18 cellular contexts compared by ENCODE assay signal in the genomic region with DNA sequence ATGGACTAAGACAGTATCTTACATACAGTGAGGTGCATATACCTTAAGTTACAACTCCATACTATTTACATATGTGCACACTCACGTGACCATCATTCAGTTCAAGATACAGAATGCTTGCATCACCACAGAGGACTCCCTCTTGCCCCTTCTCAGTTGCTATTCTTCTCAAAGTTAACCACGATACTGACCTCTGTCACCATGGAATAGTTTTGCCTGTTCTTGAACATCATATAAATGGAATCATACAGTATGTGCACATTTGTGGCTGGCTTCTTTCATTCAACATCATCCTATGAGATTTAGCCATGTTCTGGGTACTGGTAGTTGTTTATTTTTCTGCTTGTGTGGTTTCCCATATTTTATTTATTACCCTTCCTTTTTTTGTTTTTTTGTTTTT. TPM values are rescaled to one million over a fixed set of nuclear protein-coding genes. Genes with fewer than 3 reads are reported as not detected.
A peak's percentile ranks its signal among the peaks of the same experiment; 100 is the strongest.
DNase-seq lines count a peak whose midpoint lies in the region; ATAC-seq, FAIRE-seq and TF ChIP-seq lines count a peak whose summit lies in the region.
"Had no signal": no experiment of that assay in that cellular context is flagged by ENCODE, and none has a peak within 500 bp of the region (broad histone marks: within the 10 kb centered on the region; RNA-seq: fewer than 3 reads in every experiment).

No MANE protein-coding gene starts in this region.

- H3K4me1 ChIP-seq in HepG2 (ENCODE audit: insufficient read depth, low read length) (peaks cover 43% of the 10 kb centered on the region), right lobe of liver (peaks cover 0 to 8% (median 2%) of the 10 kb centered on the region in 4 donors)
- H3K4me1 ChIP-seq: Caco-2 had no signal

- no peaks in the 10 kb centered on the region for H3K36me3 ChIP-seq in HepG2 (replicated peaks in 1 of 2; ENCODE audit: control insufficient read depth in 1 of 2, insufficient read depth in 2 of 2, low read length in 2 of 2)
- H3K36me3 ChIP-seq in right lobe of liver, result no peaks in the 10 kb centered on the region
- no peaks in the 10 kb centered on the region for H3K36me3 ChIP-seq in brain microvascular endothelial cell (replicated peaks)

- CTCF ChIA-PET in HepG2 (lab: Yijun Ruan, JAX; ENCODE audit: low intra/inter-chr PET ratio, low total read pairs), result no interaction called here

- 7% methylated on average over 2 of the region's 2 CpGs for WGBS in HepG2 (ENCODE audit: low lambda C conversion rate)
- WGBS in right lobe of liver (ENCODE audit: insufficient coverage, low coverage, low lambda C conversion rate, missing lambda C conversion rate), result 80% methylated on average over 2 of the region's 2 CpGs

- TF ChIP-seq RAD21 in HepG2 (CRISPR knock-in tag; IDR thresholded peaks at IDR 0.05), result no peak

- no peaks in the 10 kb centered on the region for H3K36me3 Mint-ChIP-seq in activated T-cell treated with anti-CD3 and anti-CD28 coated beads, Interleukin-2, amount 50 U/mL, for 72 hours (ENCODE audit: insufficient read depth in 2 of 2)

- H3K9me3 ChIP-seq in HepG2 (ENCODE audit: low read length) (no peaks in the 10 kb centered on the region), right lobe of liver (no peaks in the 10 kb centered on the region)
- H3K9me3 ChIP-seq: Caco-2 had no signal

- TF ChIP-seq POLR2A in HepG2 (IDR thresholded peaks at IDR 0.05; ENCODE audit: insufficient read depth in 1 of 2, low read depth in 2 of 2, low read length in 2 of 2) (no peak), right lobe of liver (IDR thresholded peaks at IDR 0.05) (no peak)

- H3K4me2 ChIP-seq in HepG2 (ENCODE audit: low read depth, low read length), result no peak overlapping the region
- H3K4me2 ChIP-seq: A549 had no signal

- no peak overlapping the region for H3K4me3 Mint-ChIP-seq in stimulated activated naive CD8-positive, alpha-beta T cell treated with anti-CD3 and anti-CD28 coated beads, Interleukin-15, amount 100 ng/mL, for 72 hours
- H3K4me3 Mint-ChIP-seq in activated T-cell treated with anti-CD3 and anti-CD28 coated beads, Interleukin-2, amount 50 U/mL, for 72 hours, result no peak overlapping the region
- H3K4me3 Mint-ChIP-seq: CD4-positive, alpha-beta T cell; H9 had no signal

- POLR2A ChIA-PET in HepG2 (lab: Yijun Ruan, JAX), result no interaction called here

- H3K4me1 Mint-ChIP-seq in stimulated activated naive CD8-positive, alpha-beta T cell treated with anti-CD3 and anti-CD28 coated beads, Interleukin-15, amount 100 ng/mL, for 72 hours, result peaks cover 15% of the 10 kb centered on the region
- no peaks in the 10 kb centered on the region for H3K4me1 Mint-ChIP-seq in activated T-cell treated with anti-CD3 and anti-CD28 coated beads, Interleukin-2, amount 50 U/mL, for 72 hours (ENCODE audit: low read depth)

- H3K27me3 ChIP-seq in HepG2 (ENCODE audit: control insufficient read depth in 1 of 2, insufficient read depth in 2 of 2, low read length in 2 of 2) (no peaks in the 10 kb centered on the region; a peak in 1 of 5 replicates), right lobe of liver (no peaks in the 10 kb centered on the region), brain microvascular endothelial cell (replicated peaks) (no peaks in the 10 kb centered on the region)

- TF ChIP-seq EP300 in HepG2 (IDR thresholded peaks at IDR 0.05; ENCODE audit: low read depth in 2 of 2, low read length in 2 of 2), result no peak
- no peak for TF ChIP-seq EP300 in HepG2 (CRISPR knock-in tag; IDR thresholded peaks at IDR 0.05; ENCODE audit: borderline replicate concordance)

- in situ Hi-C loops in HepG2 (cut with HindIII; ENCODE audit: extremely low pct_ligation_motif_present, low pct_unique_long_range_greater_than_20kb), result loop anchor here (10.0 kb wide), 1 partner anchor 334 kb away; no protein-coding TSS in a partner anchor
- in situ Hi-C loops in brain microvascular endothelial cell (cut with HindIII; ENCODE audit: low pct_ligation_motif_present, low sequenced_read_pairs), result no loop called here

- BruUV-seq in HepG2 (replicated peaks; lab: Mats Ljungman, UMichigan), result no TSS peak

- H3K9ac ChIP-seq in HepG2 (ENCODE audit: insufficient read depth, low read depth, low read length), result no peak overlapping the region

- no peak overlapping the region for H2AFZ ChIP-seq in HepG2 (ENCODE audit: low read length)

- TF ChIP-seq CTCF in HepG2 (CRISPR knock-in tag; IDR thresholded peaks at IDR 0.05), result no peak
- TF ChIP-seq CTCF in right lobe of liver (IDR thresholded peaks at IDR 0.05), result no peak
- no peak for TF ChIP-seq CTCF in brain microvascular endothelial cell (IDR thresholded peaks at IDR 0.05; ENCODE audit: low read depth, low read length, missing control alignments)
- TF ChIP-seq CTCF in fibroblast of pulmonary artery (IDR thresholded peaks at IDR 0.05; ENCODE audit: low read length, missing control alignments), result no peak

- no peaks in the 10 kb centered on the region for H3K79me2 ChIP-seq in HepG2 (ENCODE audit: insufficient read depth, low read length)

- no peaks in the 10 kb centered on the region for H4K20me1 ChIP-seq in HepG2 (ENCODE audit: insufficient read depth, low read length)

- H3K4me3 ChIP-seq in HepG2 (replicated peaks in 1 of 3; ENCODE audit: insufficient read depth in 1 of 3, low read depth in 2 of 3, low read length in 3 of 3) (no peak overlapping the region), right lobe of liver (no peak overlapping the region), brain microvascular endothelial cell (ENCODE audit: low read depth, low read length) (no peak overlapping the region), fibroblast of pulmonary artery (replicated peaks; ENCODE audit: low read depth, low read length) (no peak overlapping the region)
- H3K4me3 ChIP-seq: A549 had no signal

- no peak for FAIRE-seq in HepG2 (lab: Jason Lieb, UNC)
- FAIRE-seq: A549, D721Med, H1 had no signal

- H3K9me3 Mint-ChIP-seq in stimulated activated naive CD8-positive, alpha-beta T cell treated with anti-CD3 and anti-CD28 coated beads, Interleukin-15, amount 100 ng/mL, for 72 hours, result no peaks in the 10 kb centered on the region
- H3K9me3 Mint-ChIP-seq in activated T-cell treated with anti-CD3 and anti-CD28 coated beads, Interleukin-2, amount 50 U/mL, for 72 hours, result no peaks in the 10 kb centered on the region
- H3K9me3 Mint-ChIP-seq: CD4-positive, alpha-beta T cell had no signal

- H3K27ac ChIP-seq in HepG2 (ENCODE audit: extremely low read length, insufficient read depth, low read length) (no peak overlapping the region), right lobe of liver (no peak overlapping the region), brain microvascular endothelial cell (no peak overlapping the region)
- H3K27ac ChIP-seq: 22Rv1, A549, C4-2B had no signal

- no peak for ATAC-seq in HepG2
- ATAC-seq in right lobe of liver, result no peak
- no peak for ATAC-seq in stimulated activated naive CD8-positive, alpha-beta T cell treated with anti-CD3 and anti-CD28 coated beads, Interleukin-15, amount 100 ng/mL, for 72 hours
- ATAC-seq in activated T-cell treated with anti-CD3 and anti-CD28 coated beads, Interleukin-2, amount 50 U/mL, for 72 hours (replicated peaks in 1 of 2), result no peak
- no peak for ATAC-seq in GM21825 (IDR thresholded peaks at IDR 0.05; ENCODE audit: unreplicated experiment)
- ATAC-seq: A549 had no signal

- intact Hi-C loops in HepG2 (cut with micrococcal nuclease; ENCODE audit: unreplicated experiment), result no loop called here
- intact Hi-C loops in right lobe of liver (cut with DNase I), result loop anchor here in 1 of 2 donors (10.0 kb wide), 2 partner anchors 54 to 344 kb away; no protein-coding TSS in a partner anchor

- DNase-seq in HepG2 (ENCODE audit: low spot score) (no peak), right lobe of liver (no peak), brain microvascular endothelial cell (peak; percentile 30), fibroblast of pulmonary artery (ENCODE audit: low read depth) (peak; percentile 11), SW480 (ENCODE audit: low spot score) (no peak)
- no peak for DNase-seq in stimulated activated naive CD8-positive, alpha-beta T cell treated with anti-CD3 and anti-CD28 coated beads, Interleukin-15, amount 100 ng/mL, for 72 hours
- no peak for DNase-seq in activated T-cell treated with anti-CD3 and anti-CD28 coated beads, Interleukin-2, amount 50 U/mL, for 72 hours
- DNase-seq: AML-193; Caco-2; CD4-positive, alpha-beta T cell; GF-D8; H9 had no signal

- H3K27me3 Mint-ChIP-seq in stimulated activated naive CD8-positive, alpha-beta T cell treated with anti-CD3 and anti-CD28 coated beads, Interleukin-15, amount 100 ng/mL, for 72 hours, result peaks cover 9% of the 10 kb centered on the region
- H3K27me3 Mint-ChIP-seq in activated T-cell treated with anti-CD3 and anti-CD28 coated beads, Interleukin-2, amount 50 U/mL, for 72 hours (ENCODE audit: low read depth), result peaks cover 14% of the 10 kb centered on the region
- H3K27me3 Mint-ChIP-seq: CD4-positive, alpha-beta T cell had no signal

- no peak overlapping the region for H3K27ac Mint-ChIP-seq in stimulated activated naive CD8-positive, alpha-beta T cell treated with anti-CD3 and anti-CD28 coated beads, Interleukin-15, amount 100 ng/mL, for 72 hours
- no peak overlapping the region for H3K27ac Mint-ChIP-seq in activated T-cell treated with anti-CD3 and anti-CD28 coated beads, Interleukin-2, amount 50 U/mL, for 72 hours
- H3K27ac Mint-ChIP-seq: CD4-positive, alpha-beta T cell; H9 had no signal

RNA-seq across cellular contexts. Expression of a gene that starts 10.4 kb away (rescaled TPM):
- total RNA-seq in HepG2 (2016; rRNA removed; fragmentation: Illumina TruSeq; extraction: Trizol) (21.5 and 23.7 TPM in 2 replicates), right lobe of liver (1 to 10 TPM; 4.5 to 8.7 (median 6.8) TPM)
- 5.3 and 7.3 TPM in 2 replicates for total RNA-seq in HepG2 (2016; cell fraction: cytosol; rRNA removed; fragmentation: Illumina TruSeq; extraction: Trizol; ENCODE audit: low read depth)
- 24.0 and 25.1 TPM in 2 replicates for total RNA-seq in HepG2 (2016; cell fraction: insoluble cytoplasmic fraction; rRNA removed; fragmentation: Illumina TruSeq; extraction: Trizol)
- 11.5 and 12.3 TPM in 2 replicates for total RNA-seq in HepG2 (2016; cell fraction: membrane; rRNA removed; fragmentation: Illumina TruSeq; extraction: Trizol)
- 14.5 and 18.1 TPM in 2 replicates for total RNA-seq in HepG2 (2016; cell fraction: nucleus; rRNA removed; fragmentation: Illumina TruSeq; extraction: Trizol)
- 10.9 and 11.4 TPM in 2 replicates for polyA plus RNA-seq in HepG2 (2011; rRNA removed)
- polyA plus RNA-seq in HepG2 (2011; cell fraction: cytosol; rRNA removed), result 8.2 and 10.4 TPM in 2 replicates
- 9.0 and 10.7 TPM in 2 replicates for polyA plus RNA-seq in HepG2 (2011; cell fraction: nucleus; rRNA removed)
- 7.4 and 9.0 TPM in 2 replicates for polyA plus RNA-seq in HepG2 (2012)
- polyA plus RNA-seq in HepG2 (2016; cell fraction: cytosol; fragmentation: Illumina TruSeq; extraction: Trizol; ENCODE audit: low read depth), result 6.4 and 6.7 TPM in 2 replicates
- 20.5 and 21.3 TPM in 2 replicates for polyA plus RNA-seq in HepG2 (2016; cell fraction: insoluble cytoplasmic fraction; fragmentation: Illumina TruSeq; extraction: Trizol; ENCODE audit: low read depth)
- polyA plus RNA-seq in HepG2 (2016; cell fraction: membrane; fragmentation: Illumina TruSeq; extraction: Trizol; ENCODE audit: low read depth), result 8.9 and 9.9 TPM in 2 replicates
- 22.1 and 26.1 TPM in 2 replicates for polyA plus RNA-seq in HepG2 (2016; cell fraction: nucleus; fragmentation: Illumina TruSeq; extraction: Trizol; ENCODE audit: insufficient read depth, low read depth)
- 5.9 and 16.0 TPM in 2 replicates for polyA minus RNA-seq in HepG2 (2011; rRNA and poly(A)+ RNA removed; ENCODE audit: low replicate concordance)
- polyA minus RNA-seq in HepG2 (2011; cell fraction: cytosol; rRNA and poly(A)+ RNA removed), result 6.9 and 8.2 TPM in 2 replicates
- 16.1 and 23.2 TPM in 2 replicates for polyA minus RNA-seq in HepG2 (2011; cell fraction: nucleus; rRNA and poly(A)+ RNA removed)
- 10 to 100 TPM in 1 of 2 donors, 1 to 10 TPM in 1; 9.8 to 12.6 TPM for total RNA-seq in activated T-cell treated with anti-CD3 and anti-CD28 coated beads, Interleukin-2, amount 50 U/mL, for 72 hours

Comparison
In these comparisons a context has a peak if more than half of its experiments do, and no peak if none do; other contexts are left out.
1. DNase-seq: peak in brain microvascular endothelial cell (single experiment) and fibroblast of pulmonary artery (single experiment); none in HepG2 (single experiment), right lobe of liver (0 of 3), stimulated activated naive CD8-positive, alpha-beta T cell treated with anti-CD3 and anti-CD28 coated beads, Interleukin-15, amount 100 ng/mL, for 72 hours (0 of 2), SW480 (single experiment) and activated T-cell treated with anti-CD3 and anti-CD28 coated beads, Interleukin-2, amount 50 U/mL, for 72 hours (0 of 2).